23 cellular contexts compared by ENCODE assay signal in genomic region chr1:116448785-116449385, GRCh38.
A peak's percentile ranks its signal among the peaks of the same experiment; 100 is the strongest.
DNase-seq lines count a peak whose midpoint lies in the region; ATAC-seq and TF ChIP-seq lines count a peak whose summit lies in the region.
"Had no signal": no experiment of that assay in that cellular context is flagged by ENCODE, and none has a peak within 500 bp of the region (broad histone marks: within the 10 kb centered on the region; RNA-seq: fewer than 3 reads in every experiment).

No MANE protein-coding gene starts in this region.

- DNase-seq in DMS153 (lab: John Stamatoyannopoulos, UW) (peak; percentile 20), DMS153 treated with DMSO at 0.1 percent for 48 hours (lab: John Stamatoyannopoulos, UW; ENCODE audit: unreplicated experiment) (no peak), PC-3 (peak; percentile 32), fibroblast of gingiva (ENCODE audit: low read depth) (peak; percentile 62), trophoblast cell (peak; percentile 58 to 75), thyroid gland (no peak)
- no peak for DNase-seq in activated T-helper 1 cell treated with anti-CD3 and anti-CD28 coated beads, Interleukin-12 subunit alpha, Interleukin-12 subunit beta, Interleukin-2, Interleukin-4 antibody, amounts not matched to agents 30 ng/mL and 10 ng/mL and 1 ng/mL, durations not matched to agents 14 hours and 24 hours and 36 hours (ENCODE audit: low spot score)
- DNase-seq in activated CD8-positive, alpha-beta T cell treated with anti-CD3 and anti-CD28 coated beads, Interleukin-2, amount 10 ng/mL, durations not matched to agents 7 days and 5 days = no peak
- DNase-seq: activated effector memory CD4-positive, alpha-beta T cell treated with anti-CD3 and anti-CD28 coated beads, Interleukin-2, amount 50 U/mL, for 16 hours; DMS53; erythroblast; heart right ventricle; kidney; midbrain; MV-4-11; SIG-M5; sigmoid colon; stimulated activated CD4-positive, alpha-beta T cell treated with anti-CD3 and anti-CD28 coated beads, Interleukin-4, amount 100 ng/mL, for 4 hours; T-helper 17 cell; testis had no signal

- H3K4me1 ChIP-seq in PC-3 (ENCODE audit: insufficient read depth, low read length) (peaks cover 15% of the 10 kb centered on the region), trophoblast cell (ENCODE audit: control insufficient read depth in 1 of 2, insufficient read depth in 2 of 2, low read length in 2 of 2) (peaks cover 12 to 31% of the 10 kb centered on the region in 2 experiments), thyroid gland (no peaks in the 10 kb centered on the region)
- H3K4me1 ChIP-seq: heart right ventricle, sigmoid colon, testis had no signal

- peak overlapping the region; percentile 88 for H2BK12ac ChIP-seq in trophoblast cell (ENCODE audit: low read length)

- H2BK5ac ChIP-seq in trophoblast cell (ENCODE audit: low read depth, low read length, poor library complexity) = peak overlapping the region; percentile 64

- no peak overlapping the region for H3K23ac ChIP-seq in trophoblast cell (ENCODE audit: low read length)

- H2AFZ ChIP-seq in PC-3 (ENCODE audit: low read length) (no peak overlapping the region), trophoblast cell (ENCODE audit: insufficient read depth, low read length, poor library complexity) (no peak overlapping the region)

- ATAC-seq in PC-3 = peak; percentile 38; the same call in 1 of the 2 replicates
- no peak for ATAC-seq in activated CD8-positive, alpha-beta T cell treated with anti-CD3 and anti-CD28 coated beads, Interleukin-2, amount 10 ng/mL, durations not matched to agents 7 days and 5 days
- ATAC-seq: heart right ventricle, T-helper 17 cell had no signal

- H3K18ac ChIP-seq in trophoblast cell (ENCODE audit: low read length) = peak overlapping the region; percentile 34

- H3K9ac ChIP-seq in PC-3 (ENCODE audit: low read length) (no peak overlapping the region), trophoblast cell (ENCODE audit: low read length) (no peak overlapping the region)

- peaks cover 15% of the 10 kb centered on the region for H3K79me1 ChIP-seq in trophoblast cell (ENCODE audit: low read length)

- H3K9me2 ChIP-seq in PC-3 (replicated peaks; ENCODE audit: low read length) = no peaks in the 10 kb centered on the region

- H4K20me1 ChIP-seq in PC-3 (ENCODE audit: low read length) = no peaks in the 10 kb centered on the region

- no TSS peak for BruUV-seq in PC-3 (replicated peaks; lab: Mats Ljungman, UMichigan)

- peak overlapping the region; percentile 37 for H2AK5ac ChIP-seq in trophoblast cell (ENCODE audit: low read length)

- no peak overlapping the region for H3K4me3 Mint-ChIP-seq in activated T-helper 1 cell treated with anti-CD3 and anti-CD28 coated beads, Interleukin-12 subunit alpha, Interleukin-12 subunit beta, Interleukin-2, Interleukin-4 antibody, amounts not matched to agents 30 ng/mL and 10 ng/mL and 1 ng/mL, durations not matched to agents 14 hours and 24 hours and 36 hours
- no peak overlapping the region for H3K4me3 Mint-ChIP-seq in activated CD8-positive, alpha-beta T cell treated with anti-CD3 and anti-CD28 coated beads, Interleukin-2, amount 10 ng/mL, durations not matched to agents 7 days and 5 days
- H3K4me3 Mint-ChIP-seq: dendritic cell treated with granulocyte-macrophage colony-stimulating factor and Interleukin-4, amounts not matched to agents 40 ng/mL and 50 ng/mL, for 4 days; T-helper 17 cell had no signal

- no peaks in the 10 kb centered on the region for H3K4me1 Mint-ChIP-seq in activated T-helper 1 cell treated with anti-CD3 and anti-CD28 coated beads, Interleukin-12 subunit alpha, Interleukin-12 subunit beta, Interleukin-2, Interleukin-4 antibody, amounts not matched to agents 30 ng/mL and 10 ng/mL and 1 ng/mL, durations not matched to agents 14 hours and 24 hours and 36 hours (ENCODE audit: low read depth)
- no peaks in the 10 kb centered on the region for H3K4me1 Mint-ChIP-seq in activated CD8-positive, alpha-beta T cell treated with anti-CD3 and anti-CD28 coated beads, Interleukin-2, amount 10 ng/mL, durations not matched to agents 7 days and 5 days (ENCODE audit: low read depth)
- H3K4me1 Mint-ChIP-seq: T-helper 17 cell had no signal

- H3K36me3 ChIP-seq in PC-3 (ENCODE audit: low read depth, low read length) (no peaks in the 10 kb centered on the region), trophoblast cell (ENCODE audit: control insufficient read depth in 1 of 2, insufficient read depth in 2 of 2, low read length in 2 of 2) (no peaks in the 10 kb centered on the region), thyroid gland (no peaks in the 10 kb centered on the region)
- H3K36me3 ChIP-seq: heart right ventricle, neutrophil, sigmoid colon had no signal

- POLR2A ChIA-PET in PC-3 (lab: Charles Lee; ENCODE audit: unreplicated experiment) = no interaction called here
- POLR2A ChIA-PET in activated CD8-positive, alpha-beta T cell treated with anti-CD3 and anti-CD28 coated beads, Interleukin-2, amount 10 ng/mL, durations not matched to agents 7 days and 5 days (lab: Charles Lee) = no interaction called here

- TF ChIP-seq POLR2A in thyroid gland (IDR thresholded peaks at IDR 0.05) = no peak

- H3K27me3 ChIP-seq in PC-3 (ENCODE audit: low read length) (no peaks in the 10 kb centered on the region), trophoblast cell (ENCODE audit: insufficient read depth, low read length) (no peaks in the 10 kb centered on the region), thyroid gland (no peaks in the 10 kb centered on the region)
- H3K27me3 ChIP-seq: heart right ventricle, sigmoid colon, testis had no signal

- H3K14ac ChIP-seq in trophoblast cell (ENCODE audit: low read length) = peak overlapping the region; percentile 73

- H3K27ac ChIP-seq in PC-3 (ENCODE audit: low read length) (no peak overlapping the region), trophoblast cell (ENCODE audit: low read depth, low read length) (peak overlapping the region; percentile 24), thyroid gland (no peak overlapping the region)
- H3K27ac ChIP-seq: 22Rv1, heart right ventricle, neutrophil, sigmoid colon, testis had no signal

- no peak overlapping the region for H4K12ac ChIP-seq in trophoblast cell (ENCODE audit: low read depth, low read length)

- H3K4me3 ChIP-seq in PC-3 (ENCODE audit: low read length) (no peak overlapping the region), trophoblast cell (ENCODE audit: low read depth, low read length) (no peak overlapping the region), thyroid gland (replicated peaks in 1 of 3) (no peak overlapping the region)
- H3K4me3 ChIP-seq: heart right ventricle, sigmoid colon, testis had no signal

- H3K9me3 Mint-ChIP-seq in activated T-helper 1 cell treated with anti-CD3 and anti-CD28 coated beads, Interleukin-12 subunit alpha, Interleukin-12 subunit beta, Interleukin-2, Interleukin-4 antibody, amounts not matched to agents 30 ng/mL and 10 ng/mL and 1 ng/mL, durations not matched to agents 14 hours and 24 hours and 36 hours = no peaks in the 10 kb centered on the region
- H3K9me3 Mint-ChIP-seq in activated CD8-positive, alpha-beta T cell treated with anti-CD3 and anti-CD28 coated beads, Interleukin-2, amount 10 ng/mL, durations not matched to agents 7 days and 5 days (ENCODE audit: insufficient read depth) = no peaks in the 10 kb centered on the region
- H3K9me3 Mint-ChIP-seq: dendritic cell treated with granulocyte-macrophage colony-stimulating factor and Interleukin-4, amounts not matched to agents 40 ng/mL and 50 ng/mL, for 4 days had no signal

- H3K9me3 ChIP-seq in PC-3 (ENCODE audit: low read length) = no peaks in the 10 kb centered on the region
- no peaks in the 10 kb centered on the region for H3K9me3 ChIP-seq in trophoblast cell (ENCODE audit: insufficient read depth, low read depth, low read length)
- H3K9me3 ChIP-seq in thyroid gland = no peaks in the 10 kb centered on the region
- H3K9me3 ChIP-seq: heart right ventricle, neutrophil, sigmoid colon, testis had no signal

- peak overlapping the region; percentile 76 for H4K91ac ChIP-seq in trophoblast cell (ENCODE audit: low read depth, low read length)

- H3K4ac ChIP-seq in trophoblast cell (ENCODE audit: low read depth, low read length) = peak overlapping the region; percentile 13

- H3K36me3 Mint-ChIP-seq in activated T-helper 1 cell treated with anti-CD3 and anti-CD28 coated beads, Interleukin-12 subunit alpha, Interleukin-12 subunit beta, Interleukin-2, Interleukin-4 antibody, amounts not matched to agents 30 ng/mL and 10 ng/mL and 1 ng/mL, durations not matched to agents 14 hours and 24 hours and 36 hours (ENCODE audit: low read depth) = no peaks in the 10 kb centered on the region
- no peaks in the 10 kb centered on the region for H3K36me3 Mint-ChIP-seq in activated CD8-positive, alpha-beta T cell treated with anti-CD3 and anti-CD28 coated beads, Interleukin-2, amount 10 ng/mL, durations not matched to agents 7 days and 5 days (ENCODE audit: low read depth)

- TF ChIP-seq CTCF in PC-3 (conservative IDR thresholded peaks at IDR 0.05; ENCODE audit: low read depth, low read length) (no peak), thyroid gland (IDR thresholded peaks at IDR 0.05) (no peak)

- CTCF ChIA-PET in PC-3 (lab: Charles Lee) = no interaction called here
- CTCF ChIA-PET in activated CD8-positive, alpha-beta T cell treated with anti-CD3 and anti-CD28 coated beads, Interleukin-2, amount 10 ng/mL, durations not matched to agents 7 days and 5 days (lab: Charles Lee) = interaction anchor here (2.1 kb wide), 1 partner anchor 310 kb away, joined by 7 read pairs; no protein-coding TSS in a partner anchor

- no peak overlapping the region for H3K27ac Mint-ChIP-seq in activated T-helper 1 cell treated with anti-CD3 and anti-CD28 coated beads, Interleukin-12 subunit alpha, Interleukin-12 subunit beta, Interleukin-2, Interleukin-4 antibody, amounts not matched to agents 30 ng/mL and 10 ng/mL and 1 ng/mL, durations not matched to agents 14 hours and 24 hours and 36 hours
- H3K27ac Mint-ChIP-seq in activated CD8-positive, alpha-beta T cell treated with anti-CD3 and anti-CD28 coated beads, Interleukin-2, amount 10 ng/mL, durations not matched to agents 7 days and 5 days = no peak overlapping the region
- H3K27ac Mint-ChIP-seq: dendritic cell treated with granulocyte-macrophage colony-stimulating factor and Interleukin-4, amounts not matched to agents 40 ng/mL and 50 ng/mL, for 4 days; T-helper 17 cell had no signal

- WGBS in trophoblast cell (ENCODE audit: extremely low coverage, insufficient coverage, insufficient read length) = no CpG with 5 or more reads among the region's 7 CpGs
- 56 to 74% methylated on average over 7 of the region's 7 CpGs for WGBS in thyroid gland, 2 donors

- H3K27me3 Mint-ChIP-seq in activated T-helper 1 cell treated with anti-CD3 and anti-CD28 coated beads, Interleukin-12 subunit alpha, Interleukin-12 subunit beta, Interleukin-2, Interleukin-4 antibody, amounts not matched to agents 30 ng/mL and 10 ng/mL and 1 ng/mL, durations not matched to agents 14 hours and 24 hours and 36 hours (ENCODE audit: insufficient read depth) = peaks cover 7% of the 10 kb centered on the region
- H3K27me3 Mint-ChIP-seq in activated CD8-positive, alpha-beta T cell treated with anti-CD3 and anti-CD28 coated beads, Interleukin-2, amount 10 ng/mL, durations not matched to agents 7 days and 5 days (ENCODE audit: low read depth) = no peaks in the 10 kb centered on the region
- H3K27me3 Mint-ChIP-seq: dendritic cell treated with granulocyte-macrophage colony-stimulating factor and Interleukin-4, amounts not matched to agents 40 ng/mL and 50 ng/mL, for 4 days had no signal

- H3K4me2 ChIP-seq in PC-3 (ENCODE audit: low read length) (no peak overlapping the region), trophoblast cell (ENCODE audit: low read length) (no peak overlapping the region)

- H2BK120ac ChIP-seq in trophoblast cell (ENCODE audit: insufficient read depth, low read length, poor library complexity) = peak overlapping the region; percentile 85

- peak overlapping the region; percentile 49 for H4K8ac ChIP-seq in trophoblast cell (ENCODE audit: low read depth, low read length)

- intact Hi-C loops in PC-3 (cut with micrococcal nuclease) (no loop called here), thyroid gland (cut with DNase I) (no loop called here)
- intact Hi-C loops in activated T-helper 1 cell treated with anti-CD3 and anti-CD28 coated beads, Interleukin-12 subunit alpha, Interleukin-12 subunit beta, Interleukin-2, Interleukin-4 antibody, amounts not matched to agents 30 ng/mL and 10 ng/mL and 1 ng/mL, durations not matched to agents 14 hours and 24 hours and 36 hours (cut with micrococcal nuclease) = no loop called here

- no peaks in the 10 kb centered on the region for H3F3A ChIP-seq in PC-3 (ENCODE audit: low read length, unreplicated experiment)

- no peaks in the 10 kb centered on the region for H3K79me2 ChIP-seq in PC-3 (ENCODE audit: low read length)
- H3K79me2 ChIP-seq in trophoblast cell (ENCODE audit: control insufficient read depth, insufficient read depth, low read length, poor library complexity) = no peaks in the 10 kb centered on the region

Comparison
In these comparisons a context has a peak if more than half of its experiments do, and no peak if none do; other contexts are left out.
1. DNase-seq: peak in DMS153 (single experiment), PC-3 (single experiment), fibroblast of gingiva (single experiment) and trophoblast cell (2 of 2); none in DMS153 treated with DMSO at 0.1 percent for 48 hours (single experiment), thyroid gland (0 of 2), activated T-helper 1 cell treated with anti-CD3 and anti-CD28 coated beads, Interleukin-12 subunit alpha, Interleukin-12 subunit beta, Interleukin-2, Interleukin-4 antibody, amounts not matched to agents 30 ng/mL and 10 ng/mL and 1 ng/mL, durations not matched to agents 14 hours and 24 hours and 36 hours (single experiment) and activated CD8-positive, alpha-beta T cell treated with anti-CD3 and anti-CD28 coated beads, Interleukin-2, amount 10 ng/mL, durations not matched to agents 7 days and 5 days (single experiment).